In genomic region chr15:56199038-56199437, GRCh38 we compare ENCODE assay signal across 15 cellular contexts. TPM values are rescaled to one million over a fixed set of nuclear protein-coding genes. Genes with fewer than 3 reads are reported as not detected.
DNase-seq lines count a peak whose midpoint lies in the region; ATAC-seq and TF ChIP-seq lines count a peak whose summit lies in the region.
"Had no signal": no experiment of that assay in that cellular context is flagged by ENCODE, and none has a peak within 500 bp of the region (broad histone marks: within the 10 kb centered on the region; RNA-seq: fewer than 3 reads in every experiment).

No MANE protein-coding gene starts in this region.

- no peak for TF ChIP-seq CTCF in upper lobe of right lung (IDR thresholded peaks at IDR 0.05)

- no peak for DNase-seq in activated T-cell treated with anti-CD3 and anti-CD28 coated beads, Interleukin-2, amount 50 U/mL, for 72 hours
- no peak for DNase-seq in activated T-cell treated with anti-CD3 and anti-CD28 coated beads for 4 hours
- no peak for DNase-seq in DMS53 (lab: John Stamatoyannopoulos, UW)
- DNase-seq in upper lobe of right lung: no peak
- DNase-seq in glomerular visceral epithelial cell (ENCODE audit: extremely low spot score): no peak
- no peak for DNase-seq in MV-4-11 (lab: John Stamatoyannopoulos, UW)
- DNase-seq: activated B cell treated with CpG ODN at 0.5 μM for 24 hours, activated gamma-delta T cell, transverse colon had no signal

- H3K4me1 ChIP-seq in upper lobe of right lung: no peaks in the 10 kb centered on the region
- H3K4me1 ChIP-seq: neural progenitor cell had no signal

- peak; percentile 29 to 36 for ATAC-seq in activated T-cell treated with anti-CD3 and anti-CD28 coated beads, Interleukin-2, amount 50 U/mL, for 72 hours (replicated peaks in 1 of 2)
- ATAC-seq in GM21619 (IDR thresholded peaks at IDR 0.05; ENCODE audit: unreplicated experiment): peak; percentile 69
- ATAC-seq in HG03432 (IDR thresholded peaks at IDR 0.05; ENCODE audit: unreplicated experiment): peak; percentile 63
- ATAC-seq in upper lobe of right lung: no peak

- H3K4me3 ChIP-seq in upper lobe of right lung: no peak overlapping the region
- H3K4me3 ChIP-seq: HAP-1, neural progenitor cell, transverse colon had no signal

- H3K36me3 ChIP-seq in upper lobe of right lung: no peaks in the 10 kb centered on the region
- H3K36me3 ChIP-seq: HAP-1, neural progenitor cell, transverse colon had no signal

- no peak overlapping the region for H3K27ac Mint-ChIP-seq in activated T-cell treated with anti-CD3 and anti-CD28 coated beads, Interleukin-2, amount 50 U/mL, for 72 hours
- H3K27ac Mint-ChIP-seq: activated B cell treated with CpG ODN at 0.5 μM for 24 hours; neural progenitor cell; T-helper 2 cell treated with Interferon-gamma antibody and Interleukin-4, amounts not matched to agents 5 μg/mL and 100 μg/mL, for 36 hours had no signal

- peaks cover 0 to 3% of the 10 kb centered on the region in 2 donors for H3K36me3 Mint-ChIP-seq in activated T-cell treated with anti-CD3 and anti-CD28 coated beads, Interleukin-2, amount 50 U/mL, for 72 hours (ENCODE audit: insufficient read depth in 2 of 2)

- no peak overlapping the region for H3K4me3 Mint-ChIP-seq in activated T-cell treated with anti-CD3 and anti-CD28 coated beads, Interleukin-2, amount 50 U/mL, for 72 hours
- H3K4me3 Mint-ChIP-seq: activated B cell treated with CpG ODN at 0.5 μM for 24 hours; neural progenitor cell; T-helper 2 cell treated with Interferon-gamma antibody and Interleukin-4, amounts not matched to agents 5 μg/mL and 100 μg/mL, for 36 hours had no signal

- intact Hi-C loops in upper lobe of right lung (cut with DNase I): no loop called here

- no peaks in the 10 kb centered on the region for H3K27me3 ChIP-seq in upper lobe of right lung
- H3K27me3 ChIP-seq: neural progenitor cell, transverse colon had no signal

- no peak overlapping the region for H3K27ac ChIP-seq in upper lobe of right lung
- H3K27ac ChIP-seq: C4-2B, neural progenitor cell, transverse colon had no signal

- H3K9me3 Mint-ChIP-seq in activated T-cell treated with anti-CD3 and anti-CD28 coated beads, Interleukin-2, amount 50 U/mL, for 72 hours: no peaks in the 10 kb centered on the region
- H3K9me3 Mint-ChIP-seq: activated B cell treated with CpG ODN at 0.5 μM for 24 hours; T-helper 2 cell treated with Interferon-gamma antibody and Interleukin-4, amounts not matched to agents 5 μg/mL and 100 μg/mL, for 36 hours had no signal

- peaks cover 37% of the 10 kb centered on the region for H3K4me1 Mint-ChIP-seq in activated T-cell treated with anti-CD3 and anti-CD28 coated beads, Interleukin-2, amount 50 U/mL, for 72 hours (ENCODE audit: low read depth)
- H3K4me1 Mint-ChIP-seq: neural progenitor cell had no signal

- no peaks in the 10 kb centered on the region for H3K27me3 Mint-ChIP-seq in activated T-cell treated with anti-CD3 and anti-CD28 coated beads, Interleukin-2, amount 50 U/mL, for 72 hours (ENCODE audit: low read depth)
- H3K27me3 Mint-ChIP-seq: activated B cell treated with CpG ODN at 0.5 μM for 24 hours had no signal

- no peaks in the 10 kb centered on the region for H3K9me3 ChIP-seq in upper lobe of right lung
- H3K9me3 ChIP-seq: HAP-1, transverse colon had no signal

RNA-seq across cellular contexts. Expression of gene RFX7, which starts 44.6 kb away (rescaled TPM):
- total RNA-seq in activated T-cell treated with anti-CD3 and anti-CD28 coated beads, Interleukin-2, amount 50 U/mL, for 72 hours: 10 to 100 TPM; 37.3 to 44.4 TPM
- 15.7 TPM for total RNA-seq in upper lobe of right lung
